8 cellular contexts compared by ENCODE assay signal in the genomic region with DNA sequence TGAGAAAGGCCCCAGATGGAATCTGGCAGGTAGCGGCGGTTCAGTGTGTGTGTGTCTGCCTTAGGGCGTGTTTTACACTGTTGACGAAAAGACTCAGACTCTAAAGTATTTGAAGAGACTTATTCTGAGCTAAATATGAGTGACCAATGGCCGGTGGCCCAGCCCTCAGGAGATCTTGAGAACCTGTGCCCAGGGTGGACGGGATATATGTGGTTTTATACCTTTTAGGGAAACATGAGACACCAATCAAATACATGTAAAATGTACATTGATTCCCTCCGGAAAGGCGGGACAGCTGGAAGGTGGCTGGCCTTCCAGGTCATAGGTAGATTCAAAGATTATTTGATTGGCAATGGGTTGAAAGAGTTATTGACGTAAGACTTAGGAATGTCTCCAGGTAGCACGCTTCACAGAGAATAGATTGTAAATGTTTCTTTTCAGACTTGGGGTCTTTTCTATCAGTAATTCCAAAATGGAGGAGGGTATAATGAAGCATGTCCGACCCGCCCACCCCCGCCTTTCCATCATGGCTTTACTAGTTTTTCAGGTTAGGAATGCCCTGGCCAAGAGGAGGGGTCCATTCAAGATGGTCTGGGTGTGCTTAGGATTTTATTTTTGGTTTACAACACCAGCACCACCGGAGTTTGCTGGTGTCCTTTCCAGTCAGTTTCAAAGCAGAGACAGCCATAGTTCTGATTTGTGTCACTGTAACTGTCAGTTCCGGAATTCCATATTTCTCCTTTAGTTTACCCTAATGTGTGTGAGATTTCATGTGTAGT. TPM values are rescaled to one million over a fixed set of nuclear protein-coding genes. Genes with fewer than 3 reads are reported as not detected.
DNase-seq lines count a peak whose midpoint lies in the region; ATAC-seq and TF ChIP-seq lines count a peak whose summit lies in the region.

No MANE protein-coding gene starts in this region.

- H3K36me3 Mint-ChIP-seq in activated T-helper 2 cell treated with anti-CD3 and anti-CD28 coated beads, Interferon-gamma antibody, Interleukin-2, Interleukin-4, amounts not matched to agents 10 μg/mL and 5 μg/mL and 100 μg/mL, durations not matched to agents 14 hours and 24 hours and 36 hours (ENCODE audit: low read depth): peaks cover 86% of the 10 kb centered on the region

- no peak for TF ChIP-seq CTCF in BE2C (IDR thresholded peaks at IDR 0.05; ENCODE audit: low read depth, low read length)
- TF ChIP-seq CTCF in hepatocyte (IDR thresholded peaks at IDR 0.05; ENCODE audit: poor library complexity): no peak

- H3K4me3 Mint-ChIP-seq in activated T-helper 2 cell treated with anti-CD3 and anti-CD28 coated beads, Interferon-gamma antibody, Interleukin-2, Interleukin-4, amounts not matched to agents 10 μg/mL and 5 μg/mL and 100 μg/mL, durations not matched to agents 14 hours and 24 hours and 36 hours (ENCODE audit: low read depth): peak overlapping the region; percentile 93

- intact Hi-C loops in activated T-helper 2 cell treated with anti-CD3 and anti-CD28 coated beads, Interferon-gamma antibody, Interleukin-2, Interleukin-4, amounts not matched to agents 10 μg/mL and 5 μg/mL and 100 μg/mL, durations not matched to agents 14 hours and 24 hours and 36 hours (cut with micrococcal nuclease): loop anchor here (1.0 to 5.0 kb wide), 4 partner anchors 30 to 278 kb away; a partner anchor contains a TSS

- DNase-seq in BE2C (no peak), hepatocyte (ENCODE audit: low spot score) (peak; percentile 33), islet precursor cell (no peak), HEK293T (ENCODE audit: extremely low spot score) (no peak)
- peak; percentile 12 for DNase-seq in activated T-helper 2 cell treated with anti-CD3 and anti-CD28 coated beads, Interferon-gamma antibody, Interleukin-2, Interleukin-4, amounts not matched to agents 10 μg/mL and 5 μg/mL and 100 μg/mL, durations not matched to agents 14 hours and 24 hours and 36 hours (ENCODE audit: low spot score)

- no peaks in the 10 kb centered on the region for H3K9me2 ChIP-seq in hepatocyte (replicated peaks; ENCODE audit: insufficient read depth)

- H3K27me3 Mint-ChIP-seq in activated T-helper 2 cell treated with anti-CD3 and anti-CD28 coated beads, Interferon-gamma antibody, Interleukin-2, Interleukin-4, amounts not matched to agents 10 μg/mL and 5 μg/mL and 100 μg/mL, durations not matched to agents 14 hours and 24 hours and 36 hours (ENCODE audit: low read depth): no peaks in the 10 kb centered on the region

- H3K9ac ChIP-seq in skeletal muscle satellite cell (ENCODE audit: low read depth, low read length): peak overlapping the region; percentile 88

- H3K4me1 ChIP-seq in BE2C (no peaks in the 10 kb centered on the region), hepatocyte (ENCODE audit: insufficient read depth) (peaks cover 10% of the 10 kb centered on the region), skeletal muscle satellite cell (ENCODE audit: control insufficient read depth, insufficient read depth, low read length) (peaks cover 3% of the 10 kb centered on the region)

- POLR2A ChIA-PET in HEK293T (lab: Yijun Ruan, JAX): interaction anchor here (1.4 to 1.8 kb wide), 5 partner anchors 23 to 93 kb away, joined by 3 to 22 read pairs (median 9); a partner anchor contains a TSS

- peaks cover 24% of the 10 kb centered on the region for H3K4me1 Mint-ChIP-seq in activated T-helper 2 cell treated with anti-CD3 and anti-CD28 coated beads, Interferon-gamma antibody, Interleukin-2, Interleukin-4, amounts not matched to agents 10 μg/mL and 5 μg/mL and 100 μg/mL, durations not matched to agents 14 hours and 24 hours and 36 hours (ENCODE audit: low read depth)

- WGBS in hepatocyte (ENCODE audit: low lambda C conversion rate, missing lambda C conversion rate): 22% methylated on average over 15 of the region's 15 CpGs

- ATAC-seq in HG02763 (IDR thresholded peaks at IDR 0.05; ENCODE audit: unreplicated experiment) (peak; percentile 8), GM19455 (IDR thresholded peaks at IDR 0.05; ENCODE audit: unreplicated experiment) (no peak)

- CTCF ChIA-PET in HEK293T (lab: Yijun Ruan, JAX): no interaction called here

- no peaks in the 10 kb centered on the region for H4K20me1 ChIP-seq in hepatocyte (ENCODE audit: insufficient read depth, poor library complexity, severe bottlenecking)

- H3K9me3 ChIP-seq in BE2C: peaks cover 4% of the 10 kb centered on the region; the same call in 1 of the 2 replicates
- H3K9me3 ChIP-seq in hepatocyte (ENCODE audit: low read depth): peaks cover 3% of the 10 kb centered on the region
- no peaks in the 10 kb centered on the region for H3K9me3 ChIP-seq in skeletal muscle satellite cell (replicated peaks; ENCODE audit: low read length)

- peaks cover 39% of the 10 kb centered on the region for H3K9me3 Mint-ChIP-seq in activated T-helper 2 cell treated with anti-CD3 and anti-CD28 coated beads, Interferon-gamma antibody, Interleukin-2, Interleukin-4, amounts not matched to agents 10 μg/mL and 5 μg/mL and 100 μg/mL, durations not matched to agents 14 hours and 24 hours and 36 hours

- peak overlapping the region; percentile 84 for H3K4me3 ChIP-seq in BE2C (ENCODE audit: low read depth, low read length)
- peak overlapping the region; percentile 70 for H3K4me3 ChIP-seq in hepatocyte
- peak overlapping the region; percentile 89 for H3K4me3 ChIP-seq in skeletal muscle satellite cell (ENCODE audit: low read length)

- H3K4me2 ChIP-seq in hepatocyte (peak overlapping the region; percentile 83), skeletal muscle satellite cell (ENCODE audit: low read length) (peak overlapping the region; percentile 99)

- H3K36me3 ChIP-seq in BE2C (peaks cover 18% of the 10 kb centered on the region), hepatocyte (replicated peaks; ENCODE audit: insufficient read depth, low read depth) (peaks cover 2% of the 10 kb centered on the region), skeletal muscle satellite cell (ENCODE audit: insufficient read depth, low read length) (peaks cover 26% of the 10 kb centered on the region)

- peak overlapping the region; percentile 95 for H3K27ac ChIP-seq in hepatocyte

- peak overlapping the region; percentile 69 for H2AFZ ChIP-seq in hepatocyte

- H3K27ac Mint-ChIP-seq in activated T-helper 2 cell treated with anti-CD3 and anti-CD28 coated beads, Interferon-gamma antibody, Interleukin-2, Interleukin-4, amounts not matched to agents 10 μg/mL and 5 μg/mL and 100 μg/mL, durations not matched to agents 14 hours and 24 hours and 36 hours: peak overlapping the region; percentile 95

- H3K27me3 ChIP-seq in BE2C (no peaks in the 10 kb centered on the region), hepatocyte (no peaks in the 10 kb centered on the region), skeletal muscle satellite cell (ENCODE audit: control insufficient read depth, insufficient read depth, low read length) (no peaks in the 10 kb centered on the region)

- peaks cover 91% of the 10 kb centered on the region for H3K79me2 ChIP-seq in hepatocyte

TF ChIP-seq in HEK293T, 16 proteins besides CTCF, POLR2A, EP300 and RAD21:
- TF ChIP-seq ARNT (IDR thresholded peaks at IDR 0.05): no peak
- TF ChIP-seq LEF1 (IDR thresholded peaks at IDR 0.05; ENCODE audit: borderline replicate concordance): no peak
- TF ChIP-seq BHLHE40 (IDR thresholded peaks at IDR 0.05; ENCODE audit: borderline replicate concordance): no peak

RNA-seq across cellular contexts. Expression of a gene that starts 1.0 kb away (rescaled TPM):
- polyA plus RNA-seq in BE2C (2012; ENCODE audit: insufficient read depth, insufficient read length, low read depth): 7.5 TPM
- total RNA-seq in activated T-helper 2 cell treated with anti-CD3 and anti-CD28 coated beads, Interferon-gamma antibody, Interleukin-2, Interleukin-4, amounts not matched to agents 10 μg/mL and 5 μg/mL and 100 μg/mL, durations not matched to agents 14 hours and 24 hours and 36 hours: 14.8 and 15.2 TPM in 2 replicates
- 11.1 and 14.6 TPM in 2 replicates for total RNA-seq in hepatocyte
- 6.3 and 8.7 TPM in 2 replicates for polyA plus RNA-seq in hepatocyte
- 7.4 and 10.5 TPM in 2 replicates for total RNA-seq in skeletal muscle satellite cell (2012; rRNA removed)

RNA-seq across cellular contexts. Expression of a gene that starts 31.0 kb away (rescaled TPM):
- polyA plus RNA-seq in BE2C (2012; ENCODE audit: insufficient read depth, insufficient read length, low read depth): 5.2 TPM
- total RNA-seq in activated T-helper 2 cell treated with anti-CD3 and anti-CD28 coated beads, Interferon-gamma antibody, Interleukin-2, Interleukin-4, amounts not matched to agents 10 μg/mL and 5 μg/mL and 100 μg/mL, durations not matched to agents 14 hours and 24 hours and 36 hours: 8.8 and 10.8 TPM in 2 replicates
- 6.2 and 10.3 TPM in 2 replicates for total RNA-seq in hepatocyte
- polyA plus RNA-seq in hepatocyte: 2.4 and 4.7 TPM in 2 replicates
- total RNA-seq in skeletal muscle satellite cell (2012; rRNA removed): 4.8 and 6.6 TPM in 2 replicates

RNA-seq across cellular contexts. Expression of a gene that starts 46.1 kb away (rescaled TPM):
- polyA plus RNA-seq in BE2C (2012; ENCODE audit: insufficient read depth, insufficient read length, low read depth): 7.2 TPM
- total RNA-seq in activated T-helper 2 cell treated with anti-CD3 and anti-CD28 coated beads, Interferon-gamma antibody, Interleukin-2, Interleukin-4, amounts not matched to agents 10 μg/mL and 5 μg/mL and 100 μg/mL, durations not matched to agents 14 hours and 24 hours and 36 hours: 6.2 and 7.1 TPM in 2 replicates
- total RNA-seq in hepatocyte: 16.4 and 20.3 TPM in 2 replicates
- polyA plus RNA-seq in hepatocyte: 11.8 and 12.9 TPM in 2 replicates
- 9.8 and 14.2 TPM in 2 replicates for total RNA-seq in skeletal muscle satellite cell (2012; rRNA removed)

Comparison
In these comparisons a context has a peak if more than half of its experiments do, and no peak if none do; other contexts are left out.
1. DNase-seq: peak in activated T-helper 2 cell treated with anti-CD3 and anti-CD28 coated beads, Interferon-gamma antibody, Interleukin-2, Interleukin-4, amounts not matched to agents 10 μg/mL and 5 μg/mL and 100 μg/mL, durations not matched to agents 14 hours and 24 hours and 36 hours (single experiment) and hepatocyte (single experiment); none in BE2C (single experiment), islet precursor cell (single experiment) and HEK293T (single experiment).
2. Peak in every context shown above with its lines, with median percentiles within 50 percentile points of each other: H3K4me3 ChIP-seq.